In genomic region chr17:82019208-82019727, GRCh38 we compare ENCODE assay signal across 8 cellular contexts. TPM values are rescaled to one million over a fixed set of nuclear protein-coding genes. Genes with fewer than 3 reads are reported as not detected.
"Had no signal": no experiment of that assay in that cellular context is flagged by ENCODE, and none has a peak within 500 bp of the region (broad histone marks: within the 10 kb centered on the region; RNA-seq: fewer than 3 reads in every experiment).

No MANE protein-coding gene starts in this region.

- DNase-seq: foreskin keratinocyte, sigmoid colon had no signal

- H3K4me3 ChIP-seq: coronary artery, lung, sigmoid colon, vagina had no signal

- ATAC-seq: foreskin keratinocyte, left ventricle myocardium superior had no signal

- H3K36me3 ChIP-seq: vagina had no signal

- H3K27me3 ChIP-seq: neutrophil, sigmoid colon, vagina had no signal

- H3K4me1 ChIP-seq: foreskin keratinocyte had no signal

- H3K9me3 ChIP-seq: neutrophil, sigmoid colon, vagina had no signal

- H3K27ac ChIP-seq: coronary artery, foreskin keratinocyte, neutrophil, sigmoid colon, vagina had no signal

RNA-seq across cellular contexts. Expression of gene RAC3, which starts 12.2 kb away (rescaled TPM):
- polyA plus RNA-seq: immature natural killer cell had no signal
